ENCODE assay signal across 1 cellular context in the genomic region with DNA sequence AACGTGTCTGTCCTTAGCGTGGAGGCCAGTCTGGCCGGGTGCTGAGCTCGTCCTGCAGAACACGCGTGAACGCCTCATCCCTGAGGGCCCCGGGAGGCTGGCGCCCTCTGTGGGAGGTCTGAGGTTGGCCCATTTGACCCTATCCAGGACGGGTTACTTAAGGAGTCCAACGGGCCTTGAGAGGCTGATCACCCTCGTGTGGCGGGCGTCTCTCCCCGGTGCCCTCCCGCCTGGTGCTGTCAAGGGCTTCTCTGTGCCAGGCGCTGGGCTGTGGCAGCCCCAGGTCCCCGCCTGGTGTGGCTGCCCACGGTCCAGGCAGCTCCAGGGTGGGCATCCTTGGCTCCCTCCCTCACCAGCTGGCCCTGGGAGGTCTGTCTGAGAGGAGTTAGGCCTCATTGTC.
TF ChIP-seq lines count a peak whose summit lies in the region.

No MANE protein-coding gene starts in this region.

TF ChIP-seq in HCT116, 20 proteins besides CTCF, POLR2A, EP300 and RAD21:
- TF ChIP-seq EZH2 (IDR thresholded peaks at IDR 0.05) (no peak), ZFX (IDR thresholded peaks at IDR 0.05) (no peak), FOSL1 (IDR thresholded peaks at IDR 0.05; ENCODE audit: low read depth) (no peak), TCF7L2 (IDR thresholded peaks at IDR 0.05; ENCODE audit: borderline replicate concordance, extremely low read depth, insufficient read depth, insufficient read length) (no peak), SRF (IDR thresholded peaks at IDR 0.05; ENCODE audit: low read depth) (no peak), SIN3A (IDR thresholded peaks at IDR 0.05; ENCODE audit: low read depth) (no peak), SP1 (IDR thresholded peaks at IDR 0.05; ENCODE audit: low read depth) (no peak)
- TF ChIP-seq, protein P1, sequence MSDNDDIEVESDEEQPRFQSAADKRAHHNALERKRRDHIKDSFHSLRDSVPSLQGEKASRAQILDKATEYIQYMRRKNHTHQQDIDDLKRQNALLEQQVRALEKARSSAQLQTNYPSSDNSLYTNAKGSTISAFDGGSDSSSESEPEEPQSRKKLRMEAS (IDR thresholded peaks at IDR 0.05), result no peak
